ENCODE assay signal across 1 cellular context in the genomic region with DNA sequence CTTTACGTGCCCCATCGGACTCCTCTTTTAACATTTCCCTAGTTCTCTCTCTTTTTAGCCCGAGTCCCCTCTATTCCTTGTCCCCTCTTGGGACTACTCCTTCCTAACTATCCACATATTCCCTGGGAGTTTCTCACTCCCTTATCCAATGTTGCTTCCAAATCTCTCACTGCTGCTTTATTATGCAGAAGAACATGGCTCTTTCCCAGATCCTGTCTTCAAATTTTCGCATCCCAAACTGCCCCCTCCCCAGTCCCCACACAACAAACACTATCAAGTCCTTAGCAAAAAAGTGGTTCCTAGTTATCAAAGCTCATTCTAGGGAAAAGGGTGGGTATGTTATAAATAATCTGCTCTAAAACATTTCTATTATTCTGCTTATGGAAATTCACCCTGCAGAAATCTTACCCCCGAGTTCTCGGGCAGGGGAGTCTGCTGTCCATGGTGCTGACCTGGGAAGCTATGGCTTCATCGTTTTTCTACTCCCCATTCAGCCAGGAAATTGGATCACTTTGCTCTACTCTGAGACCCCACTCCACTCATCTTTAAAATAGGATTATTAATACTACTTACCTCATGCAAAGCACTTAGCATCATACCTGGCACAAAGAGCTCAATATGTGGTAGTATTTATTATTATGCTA.
TF ChIP-seq lines count a peak whose summit lies in the region.

No MANE protein-coding gene starts in this region.

TF ChIP-seq in HepG2, 621 proteins besides CTCF, POLR2A, EP300 and RAD21 (continued from another document and continues in another):
- TF ChIP-seq, protein P1, sequence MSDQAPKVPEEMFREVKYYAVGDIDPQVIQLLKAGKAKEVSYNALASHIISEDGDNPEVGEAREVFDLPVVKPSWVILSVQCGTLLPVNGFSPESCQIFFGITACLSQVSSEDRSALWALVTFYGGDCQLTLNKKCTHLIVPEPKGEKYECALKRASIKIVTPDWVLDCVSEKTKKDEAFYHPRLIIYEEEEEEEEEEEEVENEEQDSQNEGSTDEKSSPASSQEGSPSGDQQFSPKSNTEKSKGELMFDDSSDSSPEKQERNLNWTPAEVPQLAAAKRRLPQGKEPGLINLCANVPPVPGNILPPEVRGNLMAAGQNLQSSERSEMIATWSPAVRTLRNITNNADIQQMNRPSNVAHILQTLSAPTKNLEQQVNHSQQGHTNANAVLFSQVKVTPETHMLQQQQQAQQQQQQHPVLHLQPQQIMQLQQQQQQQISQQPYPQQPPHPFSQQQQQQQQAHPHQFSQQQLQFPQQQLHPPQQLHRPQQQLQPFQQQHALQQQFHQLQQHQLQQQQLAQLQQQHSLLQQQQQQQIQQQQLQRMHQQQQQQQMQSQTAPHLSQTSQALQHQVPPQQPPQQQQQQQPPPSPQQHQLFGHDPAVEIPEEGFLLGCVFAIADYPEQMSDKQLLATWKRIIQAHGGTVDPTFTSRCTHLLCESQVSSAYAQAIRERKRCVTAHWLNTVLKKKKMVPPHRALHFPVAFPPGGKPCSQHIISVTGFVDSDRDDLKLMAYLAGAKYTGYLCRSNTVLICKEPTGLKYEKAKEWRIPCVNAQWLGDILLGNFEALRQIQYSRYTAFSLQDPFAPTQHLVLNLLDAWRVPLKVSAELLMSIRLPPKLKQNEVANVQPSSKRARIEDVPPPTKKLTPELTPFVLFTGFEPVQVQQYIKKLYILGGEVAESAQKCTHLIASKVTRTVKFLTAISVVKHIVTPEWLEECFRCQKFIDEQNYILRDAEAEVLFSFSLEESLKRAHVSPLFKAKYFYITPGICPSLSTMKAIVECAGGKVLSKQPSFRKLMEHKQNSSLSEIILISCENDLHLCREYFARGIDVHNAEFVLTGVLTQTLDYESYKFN (CRISPR knock-in tag; conservative IDR thresholded peaks at IDR 0.05) = no peak
- TF ChIP-seq ZNF790 (CRISPR knock-in tag; IDR thresholded peaks at IDR 0.05; ENCODE audit: borderline replicate concordance) = no peak
- TF ChIP-seq GATA4 (IDR thresholded peaks at IDR 0.05; ENCODE audit: borderline replicate concordance, low read depth) = no peak
- TF ChIP-seq CCAR2 (optimal IDR thresholded peaks at IDR 0.05; ENCODE audit: low read depth, low read length) = no peak
- TF ChIP-seq, protein P2, sequence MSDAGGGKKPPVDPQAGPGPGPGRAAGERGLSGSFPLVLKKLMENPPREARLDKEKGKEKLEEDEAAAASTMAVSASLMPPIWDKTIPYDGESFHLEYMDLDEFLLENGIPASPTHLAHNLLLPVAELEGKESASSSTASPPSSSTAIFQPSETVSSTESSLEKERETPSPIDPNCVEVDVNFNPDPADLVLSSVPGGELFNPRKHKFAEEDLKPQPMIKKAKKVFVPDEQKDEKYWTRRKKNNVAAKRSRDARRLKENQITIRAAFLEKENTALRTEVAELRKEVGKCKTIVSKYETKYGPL (CRISPR knock-in tag; IDR thresholded peaks at IDR 0.05) = peak; percentile 49; the same call in 1 of the 2 replicates
- TF ChIP-seq, protein P3, sequence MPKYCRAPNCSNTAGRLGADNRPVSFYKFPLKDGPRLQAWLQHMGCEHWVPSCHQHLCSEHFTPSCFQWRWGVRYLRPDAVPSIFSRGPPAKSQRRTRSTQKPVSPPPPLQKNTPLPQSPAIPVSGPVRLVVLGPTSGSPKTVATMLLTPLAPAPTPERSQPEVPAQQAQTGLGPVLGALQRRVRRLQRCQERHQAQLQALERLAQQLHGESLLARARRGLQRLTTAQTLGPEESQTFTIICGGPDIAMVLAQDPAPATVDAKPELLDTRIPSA (CRISPR knock-in tag; IDR thresholded peaks at IDR 0.05; ENCODE audit: borderline replicate concordance) = no peak
- TF ChIP-seq, protein P4, sequence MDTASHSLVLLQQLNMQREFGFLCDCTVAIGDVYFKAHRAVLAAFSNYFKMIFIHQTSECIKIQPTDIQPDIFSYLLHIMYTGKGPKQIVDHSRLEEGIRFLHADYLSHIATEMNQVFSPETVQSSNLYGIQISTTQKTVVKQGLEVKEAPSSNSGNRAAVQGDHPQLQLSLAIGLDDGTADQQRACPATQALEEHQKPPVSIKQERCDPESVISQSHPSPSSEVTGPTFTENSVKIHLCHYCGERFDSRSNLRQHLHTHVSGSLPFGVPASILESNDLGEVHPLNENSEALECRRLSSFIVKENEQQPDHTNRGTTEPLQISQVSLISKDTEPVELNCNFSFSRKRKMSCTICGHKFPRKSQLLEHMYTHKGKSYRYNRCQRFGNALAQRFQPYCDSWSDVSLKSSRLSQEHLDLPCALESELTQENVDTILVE (CRISPR knock-in tag; IDR thresholded peaks at IDR 0.05) = peak; percentile 87; the same call in 1 of the 2 replicates
- 0 out of 2 replicates have a peak, but pooled peaks have one; percentile 53 for TF ChIP-seq ZNF263 (CRISPR knock-in tag; IDR thresholded peaks at IDR 0.05)
- TF ChIP-seq NR2C2 (CRISPR knock-in tag; IDR thresholded peaks at IDR 0.05; ENCODE audit: borderline replicate concordance) = no peak
- no peak for TF ChIP-seq STAG1 (CRISPR knock-in tag; IDR thresholded peaks at IDR 0.05)
- TF ChIP-seq, protein P5, sequence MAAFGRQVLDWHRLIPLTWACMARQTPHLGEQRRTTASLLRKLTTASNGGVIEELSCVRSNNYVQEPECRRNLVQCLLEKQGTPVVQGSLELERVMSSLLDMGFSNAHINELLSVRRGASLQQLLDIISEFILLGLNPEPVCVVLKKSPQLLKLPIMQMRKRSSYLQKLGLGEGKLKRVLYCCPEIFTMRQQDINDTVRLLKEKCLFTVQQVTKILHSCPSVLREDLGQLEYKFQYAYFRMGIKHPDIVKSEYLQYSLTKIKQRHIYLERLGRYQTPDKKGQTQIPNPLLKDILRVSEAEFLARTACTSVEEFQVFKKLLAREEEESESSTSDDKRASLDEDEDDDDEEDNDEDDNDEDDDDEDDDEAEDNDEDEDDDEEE (CRISPR knock-in tag; IDR thresholded peaks at IDR 0.05) = no peak
- TF ChIP-seq, protein P6, sequence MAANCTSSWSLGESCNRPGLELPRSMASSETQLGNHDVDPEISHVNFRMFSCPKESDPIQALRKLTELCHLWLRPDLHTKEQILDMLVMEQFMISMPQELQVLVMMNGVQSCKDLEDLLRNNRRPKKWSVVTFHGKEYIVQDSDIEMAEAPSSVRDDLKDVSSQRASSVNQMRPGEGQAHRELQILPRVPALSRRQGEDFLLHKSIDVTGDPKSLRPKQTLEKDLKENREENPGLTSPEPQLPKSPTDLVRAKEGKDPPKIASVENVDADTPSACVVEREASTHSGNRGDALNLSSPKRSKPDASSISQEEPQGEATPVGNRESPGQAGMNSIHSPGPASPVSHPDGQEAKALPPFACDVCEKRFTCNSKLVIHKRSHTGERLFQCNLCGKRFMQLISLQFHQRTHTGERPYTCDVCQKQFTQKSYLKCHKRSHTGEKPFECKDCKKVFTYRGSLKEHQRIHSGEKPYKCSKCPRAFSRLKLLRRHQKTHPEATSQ (CRISPR knock-in tag; IDR thresholded peaks at IDR 0.05; ENCODE audit: borderline replicate concordance) = no peak
- no peak for TF ChIP-seq ZNF660 (CRISPR knock-in tag; IDR thresholded peaks at IDR 0.05; ENCODE audit: borderline replicate concordance, low read depth)
- no peak for TF ChIP-seq RBM39 (IDR thresholded peaks at IDR 0.05; ENCODE audit: low read depth, low read length, poor library complexity, severe bottlenecking)
- TF ChIP-seq MYC (CRISPR knock-in tag; IDR thresholded peaks at IDR 0.05; ENCODE audit: borderline replicate concordance) = no peak
- no peak for TF ChIP-seq CC2D1A (CRISPR knock-in tag; IDR thresholded peaks at IDR 0.05)
- TF ChIP-seq ARNTL (CRISPR knock-in tag; IDR thresholded peaks at IDR 0.05) = no peak
- TF ChIP-seq ZNF713 (CRISPR knock-in tag; IDR thresholded peaks at IDR 0.05) = no peak
- no peak for TF ChIP-seq ZFP1 (CRISPR knock-in tag; IDR thresholded peaks at IDR 0.05)
- peak; percentile 97 for TF ChIP-seq MIER2 (CRISPR knock-in tag; IDR thresholded peaks at IDR 0.05)
- TF ChIP-seq, protein P7, sequence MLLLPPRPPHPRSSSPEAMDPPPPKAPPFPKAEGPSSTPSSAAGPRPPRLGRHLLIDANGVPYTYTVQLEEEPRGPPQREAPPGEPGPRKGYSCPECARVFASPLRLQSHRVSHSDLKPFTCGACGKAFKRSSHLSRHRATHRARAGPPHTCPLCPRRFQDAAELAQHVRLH (CRISPR knock-in tag; IDR thresholded peaks at IDR 0.05; ENCODE audit: borderline replicate concordance, low read depth) = peak; percentile 80
- TF ChIP-seq ETV5 (CRISPR knock-in tag; IDR thresholded peaks at IDR 0.05; ENCODE audit: borderline replicate concordance) = no peak
- TF ChIP-seq MIER3 (CRISPR knock-in tag; IDR thresholded peaks at IDR 0.05; ENCODE audit: borderline replicate concordance) = no peak
- no peak for TF ChIP-seq ZNF768 (CRISPR knock-in tag; IDR thresholded peaks at IDR 0.05)
- TF ChIP-seq CCDC6 (CRISPR knock-in tag; IDR thresholded peaks at IDR 0.05) = no peak
- no peak for TF ChIP-seq DR1 (CRISPR knock-in tag; IDR thresholded peaks at IDR 0.05)
- TF ChIP-seq ZKSCAN8 (CRISPR knock-in tag; IDR thresholded peaks at IDR 0.05; ENCODE audit: borderline replicate concordance) = no peak
- peak; percentile 48; the same call in 1 of the 2 replicates for TF ChIP-seq ETV6 (CRISPR knock-in tag; conservative IDR thresholded peaks at IDR 0.05)
- TF ChIP-seq ZSCAN9 (CRISPR knock-in tag; IDR thresholded peaks at IDR 0.05; ENCODE audit: borderline replicate concordance) = peak; percentile 97
- TF ChIP-seq ZNF432 (CRISPR knock-in tag; IDR thresholded peaks at IDR 0.05; ENCODE audit: borderline replicate concordance) = no peak
- TF ChIP-seq SKI (IDR thresholded peaks at IDR 0.05; ENCODE audit: partially characterized antibody) = no peak
- TF ChIP-seq, protein P8, sequence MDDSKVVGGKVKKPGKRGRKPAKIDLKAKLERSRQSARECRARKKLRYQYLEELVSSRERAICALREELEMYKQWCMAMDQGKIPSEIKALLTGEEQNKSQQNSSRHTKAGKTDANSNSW (CRISPR knock-in tag; IDR thresholded peaks at IDR 0.05; ENCODE audit: borderline replicate concordance) = no peak
- no peak for TF ChIP-seq ZKSCAN5 (CRISPR knock-in tag; IDR thresholded peaks at IDR 0.05)
- TF ChIP-seq, protein P9, sequence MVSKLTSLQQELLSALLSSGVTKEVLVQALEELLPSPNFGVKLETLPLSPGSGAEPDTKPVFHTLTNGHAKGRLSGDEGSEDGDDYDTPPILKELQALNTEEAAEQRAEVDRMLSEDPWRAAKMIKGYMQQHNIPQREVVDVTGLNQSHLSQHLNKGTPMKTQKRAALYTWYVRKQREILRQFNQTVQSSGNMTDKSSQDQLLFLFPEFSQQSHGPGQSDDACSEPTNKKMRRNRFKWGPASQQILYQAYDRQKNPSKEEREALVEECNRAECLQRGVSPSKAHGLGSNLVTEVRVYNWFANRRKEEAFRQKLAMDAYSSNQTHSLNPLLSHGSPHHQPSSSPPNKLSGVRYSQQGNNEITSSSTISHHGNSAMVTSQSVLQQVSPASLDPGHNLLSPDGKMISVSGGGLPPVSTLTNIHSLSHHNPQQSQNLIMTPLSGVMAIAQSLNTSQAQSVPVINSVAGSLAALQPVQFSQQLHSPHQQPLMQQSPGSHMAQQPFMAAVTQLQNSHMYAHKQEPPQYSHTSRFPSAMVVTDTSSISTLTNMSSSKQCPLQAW (CRISPR knock-in tag; IDR thresholded peaks at IDR 0.05) = no peak
- no peak for TF ChIP-seq ZFY (CRISPR knock-in tag; IDR thresholded peaks at IDR 0.05)
- TF ChIP-seq TBX3 (IDR thresholded peaks at IDR 0.05; ENCODE audit: borderline replicate concordance) = no peak
- no peak for TF ChIP-seq ATF1 (CRISPR knock-in tag; IDR thresholded peaks at IDR 0.05)
- TF ChIP-seq ZBTB8A (CRISPR knock-in tag; IDR thresholded peaks at IDR 0.05; ENCODE audit: borderline replicate concordance, low read depth) = no peak
- TF ChIP-seq KLF6 (CRISPR knock-in tag; IDR thresholded peaks at IDR 0.05) = peak; percentile 96
- TF ChIP-seq, protein P10, sequence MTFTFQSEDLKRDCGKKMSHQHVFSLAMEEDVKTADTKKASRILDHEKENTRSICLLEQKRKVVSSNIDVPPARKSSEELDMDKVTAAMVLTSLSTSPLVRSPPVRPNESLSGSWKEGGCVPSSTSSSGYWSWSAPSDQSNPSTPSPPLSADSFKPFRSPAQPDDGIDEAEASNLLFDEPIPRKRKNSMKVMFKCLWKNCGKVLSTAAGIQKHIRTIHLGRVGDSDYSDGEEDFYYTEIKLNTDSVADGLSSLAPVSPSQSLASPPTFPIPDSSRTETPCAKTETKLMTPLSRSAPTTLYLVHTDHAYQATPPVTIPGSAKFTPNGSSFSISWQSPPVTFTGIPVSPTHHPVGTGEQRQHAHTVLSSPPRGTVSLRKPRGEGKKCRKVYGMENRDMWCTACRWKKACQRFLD (CRISPR knock-in tag; IDR thresholded peaks at IDR 0.05; ENCODE audit: borderline replicate concordance) = no peak
- TF ChIP-seq ZNF30 (CRISPR knock-in tag; IDR thresholded peaks at IDR 0.05) = no peak
- peak; percentile 63; the same call in 1 of the 2 replicates for TF ChIP-seq MTF1 (CRISPR knock-in tag; IDR thresholded peaks at IDR 0.05)
- no peak; the same call in 1 of the 2 replicates for TF ChIP-seq GABPB1 (CRISPR knock-in tag; IDR thresholded peaks at IDR 0.05)
- TF ChIP-seq ZFP62 (CRISPR knock-in tag; IDR thresholded peaks at IDR 0.05) = no peak
- TF ChIP-seq ZNF496 (CRISPR knock-in tag; IDR thresholded peaks at IDR 0.05; ENCODE audit: insufficient replicate concordance) = no peak
- no peak for TF ChIP-seq NFKBIZ (CRISPR knock-in tag; IDR thresholded peaks at IDR 0.05)
- TF ChIP-seq, protein P11, sequence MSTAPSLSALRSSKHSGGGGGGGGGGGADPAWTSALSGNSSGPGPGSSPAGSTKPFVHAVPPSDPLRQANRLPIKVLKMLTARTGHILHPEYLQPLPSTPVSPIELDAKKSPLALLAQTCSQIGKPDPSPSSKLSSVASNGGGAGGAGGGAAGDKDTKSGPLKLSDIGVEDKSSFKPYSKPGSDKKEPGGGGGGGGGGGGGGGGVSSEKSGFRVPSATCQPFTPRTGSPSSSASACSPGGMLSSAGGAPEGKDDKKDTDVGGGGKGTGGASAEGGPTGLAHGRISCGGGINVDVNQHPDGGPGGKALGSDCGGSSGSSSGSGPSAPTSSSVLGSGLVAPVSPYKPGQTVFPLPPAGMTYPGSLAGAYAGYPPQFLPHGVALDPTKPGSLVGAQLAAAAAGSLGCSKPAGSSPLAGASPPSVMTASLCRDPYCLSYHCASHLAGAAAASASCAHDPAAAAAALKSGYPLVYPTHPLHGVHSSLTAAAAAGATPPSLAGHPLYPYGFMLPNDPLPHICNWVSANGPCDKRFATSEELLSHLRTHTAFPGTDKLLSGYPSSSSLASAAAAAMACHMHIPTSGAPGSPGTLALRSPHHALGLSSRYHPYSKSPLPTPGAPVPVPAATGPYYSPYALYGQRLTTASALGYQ (CRISPR knock-in tag; IDR thresholded peaks at IDR 0.05) = peak; percentile 39; the same call in 1 of the 2 replicates
- TF ChIP-seq, protein P12, sequence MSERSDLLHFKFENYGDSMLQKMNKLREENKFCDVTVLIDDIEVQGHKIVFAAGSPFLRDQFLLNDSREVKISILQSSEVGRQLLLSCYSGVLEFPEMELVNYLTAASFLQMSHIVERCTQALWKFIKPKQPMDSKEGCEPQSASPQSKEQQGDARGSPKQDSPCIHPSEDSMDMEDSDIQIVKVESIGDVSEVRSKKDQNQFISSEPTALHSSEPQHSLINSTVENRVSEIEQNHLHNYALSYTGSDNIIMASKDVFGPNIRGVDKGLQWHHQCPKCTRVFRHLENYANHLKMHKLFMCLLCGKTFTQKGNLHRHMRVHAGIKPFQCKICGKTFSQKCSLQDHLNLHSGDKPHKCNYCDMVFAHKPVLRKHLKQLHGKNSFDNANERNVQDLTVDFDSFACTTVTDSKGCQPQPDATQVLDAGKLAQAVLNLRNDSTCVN (CRISPR knock-in tag; IDR thresholded peaks at IDR 0.05; ENCODE audit: borderline replicate concordance) = peak; percentile 76; the same call in 1 of the 2 replicates
- TF ChIP-seq ZNF160 (CRISPR knock-in tag; IDR thresholded peaks at IDR 0.05) = no peak
